Comparison of ENCODE assay signal across 1 cellular context in the genomic region with DNA sequence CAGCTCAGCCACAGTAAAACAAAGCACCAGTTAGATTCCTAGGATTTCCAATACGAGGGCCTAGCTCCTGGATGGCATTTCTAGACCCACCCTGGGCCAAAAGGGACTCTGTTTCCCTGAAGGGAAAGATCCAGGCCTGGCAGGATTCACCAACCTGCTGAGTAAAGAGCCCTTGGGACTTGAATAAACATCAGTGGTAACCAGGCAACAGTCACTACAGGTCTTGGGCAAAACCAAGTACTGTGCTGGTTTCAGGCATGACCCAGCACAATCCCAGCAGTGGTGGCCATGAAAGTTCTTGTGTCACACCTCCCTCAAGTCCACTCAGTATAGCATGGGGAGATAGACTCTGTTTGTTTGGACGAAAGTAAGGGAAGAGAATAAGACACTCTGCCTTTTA.
TF ChIP-seq lines count a peak whose summit lies in the region.

No MANE protein-coding gene starts in this region.

TF ChIP-seq in GM12878, 131 proteins besides CTCF, POLR2A, EP300 and RAD21:
- TF ChIP-seq WRNIP1 (IDR thresholded peaks at IDR 0.05; ENCODE audit: borderline replicate concordance, low read depth, low read length) (no peak), BACH1 (IDR thresholded peaks at IDR 0.05; ENCODE audit: borderline replicate concordance) (peak; percentile 43; the same call in 1 of the 2 replicates), NFXL1 (IDR thresholded peaks at IDR 0.05; ENCODE audit: borderline replicate concordance) (no peak), HDAC2 (IDR thresholded peaks at IDR 0.05) (no peak), HCFC1 (IDR thresholded peaks at IDR 0.05; ENCODE audit: low read length) (no peak), NR2C2 (IDR thresholded peaks at IDR 0.05; ENCODE audit: borderline replicate concordance, control insufficient read depth, insufficient read length, low read depth) (no peak), NR2C1 (IDR thresholded peaks at IDR 0.05) (no peak)
